In the genomic region with DNA sequence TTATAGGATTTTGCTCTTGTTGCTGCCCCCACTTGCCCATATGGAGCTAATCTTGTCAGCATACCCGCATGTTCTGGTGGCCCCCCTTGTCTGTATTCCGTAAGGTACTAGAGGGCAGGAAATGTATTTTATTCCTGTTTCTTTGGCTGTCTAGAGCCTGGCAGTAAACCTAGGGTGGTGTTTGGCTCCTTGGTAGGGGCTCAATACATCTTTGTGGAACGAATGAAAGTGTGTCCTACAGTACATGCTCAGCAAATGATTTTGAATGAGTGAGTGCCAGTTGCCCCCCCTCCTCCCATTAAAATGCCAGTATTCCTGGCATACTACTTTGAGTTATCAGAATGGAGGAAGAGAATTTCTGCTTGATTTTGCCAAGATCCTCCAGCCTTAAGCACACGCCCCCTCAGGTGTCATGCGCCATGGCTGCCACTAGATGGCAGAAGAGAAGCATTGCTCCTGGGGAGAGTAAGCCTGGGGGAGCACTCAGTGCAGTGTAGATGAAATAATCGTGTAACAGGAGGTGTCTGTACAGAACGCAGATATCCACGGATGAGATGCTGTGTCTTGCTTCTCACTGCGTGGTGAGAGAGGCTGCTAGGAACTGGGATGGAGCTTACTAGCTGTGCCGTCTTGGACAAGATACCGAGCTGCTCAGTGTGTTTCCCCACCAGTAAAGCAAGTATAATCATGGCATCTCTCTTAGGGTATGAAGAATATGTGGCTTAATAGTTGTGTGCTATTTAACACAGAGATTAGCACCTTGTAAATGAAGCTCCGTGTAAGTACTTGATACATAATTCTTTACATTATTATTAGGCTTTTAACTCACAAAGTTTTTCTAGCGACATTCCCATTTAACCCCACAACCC, we compare ENCODE assay signal across 8 cellular contexts. TPM values are rescaled to one million over a fixed set of nuclear protein-coding genes. Genes with fewer than 3 reads are reported as not detected.
DNase-seq lines count a peak whose midpoint lies in the region; ATAC-seq, FAIRE-seq and TF ChIP-seq lines count a peak whose summit lies in the region.

No MANE protein-coding gene starts in this region.

- H3K27ac Mint-ChIP-seq in endodermal cell: no peak overlapping the region

- TF ChIP-seq EP300 in A549 (IDR thresholded peaks at IDR 0.05): no peak

- no peak overlapping the region for H3K27ac ChIP-seq in A549
- H3K27ac ChIP-seq in endodermal cell (ENCODE audit: low read depth, low read length): no peak overlapping the region

- peaks cover 24% of the 10 kb centered on the region for H3K27me3 ChIP-seq in endodermal cell (ENCODE audit: control insufficient read depth, insufficient read depth, low read length, poor library complexity, severe bottlenecking)

- H3K27me3 Mint-ChIP-seq in endodermal cell (ENCODE audit: insufficient read depth): peaks cover 8% of the 10 kb centered on the region

- ATAC-seq in A549 (peak; percentile 89 to 97), HG03097 (IDR thresholded peaks at IDR 0.05; ENCODE audit: low FRiP score, unreplicated experiment) (peak; percentile 71), mucosa of descending colon (peak; percentile 99)

- no peaks in the 10 kb centered on the region for H3K9me3 Mint-ChIP-seq in endodermal cell

- POLR2A ChIA-PET in A549 (lab: Yijun Ruan, JAX): no interaction called here

- no peaks in the 10 kb centered on the region for H3K4me1 ChIP-seq in A549
- H3K4me1 ChIP-seq in endodermal cell (ENCODE audit: control insufficient read depth, insufficient read depth, low read length): no peaks in the 10 kb centered on the region
- no peaks in the 10 kb centered on the region for H3K4me1 ChIP-seq in mucosa of descending colon (ENCODE audit: low read depth)

- H3K36me3 Mint-ChIP-seq in endodermal cell (ENCODE audit: low read depth): no peaks in the 10 kb centered on the region

- H3K4me3 ChIP-seq in A549 (no peak overlapping the region), endodermal cell (ENCODE audit: low read length) (no peak overlapping the region), mucosa of descending colon (no peak overlapping the region)

- no peak for TF ChIP-seq POLR2A in A549 (IDR thresholded peaks at IDR 0.05; ENCODE audit: low read length)

- H3K4me2 ChIP-seq in A549: no peak overlapping the region

- H3K9ac ChIP-seq in endodermal cell (ENCODE audit: extremely low read depth, low read length, poor library complexity, severe bottlenecking): no peak overlapping the region

- 36% methylated on average over 13 of the region's 13 CpGs for WGBS in A549 (ENCODE audit: missing lambda C conversion rate)
- 28 to 45% methylated on average over 9 to 13 of the region's 13 CpGs for WGBS in endodermal cell (ENCODE audit: insufficient coverage in 1 of 2, insufficient read length in 1 of 2), 2 experiments

- peak; percentile 87 to 90 for TF ChIP-seq RAD21 in A549 (conservative IDR thresholded peaks at IDR 0.05 in 1 of 2, IDR thresholded peaks at IDR 0.05 in 1 of 2)

- CTCF ChIA-PET in A549 (lab: Yijun Ruan, JAX): interaction anchor here (0.6 to 2.4 kb wide), 38 partner anchors 8 to 419 kb away, joined by 3 to 11 read pairs (median 4); no protein-coding TSS in a partner anchor

- H3K36me3 ChIP-seq in endodermal cell (ENCODE audit: control insufficient read depth, insufficient read depth, low read length) (no peaks in the 10 kb centered on the region), mucosa of descending colon (ENCODE audit: low read depth) (no peaks in the 10 kb centered on the region)

- TF ChIP-seq CTCF in A549 (IDR thresholded peaks at IDR 0.05) (peak; percentile 88), GM12873 (IDR thresholded peaks at IDR 0.05; ENCODE audit: insufficient read depth, low read depth, low read length, missing control alignments) (peak; percentile 100), endodermal cell (conservative IDR thresholded peaks at IDR 0.05) (peak; percentile 98), mucosa of descending colon (IDR thresholded peaks at IDR 0.05) (peak; percentile 99)

- H3K9me3 ChIP-seq in A549: no peaks in the 10 kb centered on the region
- no peaks in the 10 kb centered on the region for H3K9me3 ChIP-seq in endodermal cell (ENCODE audit: control insufficient read depth, low read length)
- no peaks in the 10 kb centered on the region for H3K9me3 ChIP-seq in mucosa of descending colon

- DNase-seq in A549 (ENCODE audit: low read depth in 1 of 2, low spot score in 1 of 2) (peak; percentile 44 to 64), NCI-H82 (lab: John Stamatoyannopoulos, UW) (peak; percentile 72), endodermal cell (peak; percentile 88), mucosa of descending colon (peak; percentile 63 to 81 (median 69))
- peak; percentile 41 to 53 for DNase-seq in activated CD8-positive, alpha-beta memory T cell treated with anti-CD3 and anti-CD28 coated beads for 1 hour (ENCODE audit: extremely low read depth in 1 of 2, low read depth in 1 of 2)
- peak; percentile 54 to 60 for DNase-seq in stimulated activated CD8-positive, alpha-beta memory T cell treated with anti-CD3 and anti-CD28 coated beads, Interleukin-4, amount 100 ng/mL, for 4 hours (ENCODE audit: low read depth in 2 of 2, low spot score in 1 of 2)

- intact Hi-C loops in mucosa of descending colon (cut with DNase I, micrococcal nuclease): loop anchor here (10.0 kb wide), 2 partner anchors 134 to 224 kb away; no protein-coding TSS in a partner anchor

- H3K4me3 Mint-ChIP-seq in endodermal cell: no peak overlapping the region

- no peak for FAIRE-seq in A549 (lab: Jason Lieb, UNC)

- no peaks in the 10 kb centered on the region for H3K4me1 Mint-ChIP-seq in endodermal cell

TF ChIP-seq in A549, 52 proteins besides CTCF, POLR2A, EP300 and RAD21:
- TF ChIP-seq NR3C1 (IDR thresholded peaks at IDR 0.05) (no peak), JUNB (IDR thresholded peaks at IDR 0.05) (no peak), SMC3 (IDR thresholded peaks at IDR 0.05) (peak; percentile 82), CEBPB (IDR thresholded peaks at IDR 0.05) (no peak), KDM1A (IDR thresholded peaks at IDR 0.05; ENCODE audit: low read depth) (no peak)
- TF ChIP-seq, protein P1, sequence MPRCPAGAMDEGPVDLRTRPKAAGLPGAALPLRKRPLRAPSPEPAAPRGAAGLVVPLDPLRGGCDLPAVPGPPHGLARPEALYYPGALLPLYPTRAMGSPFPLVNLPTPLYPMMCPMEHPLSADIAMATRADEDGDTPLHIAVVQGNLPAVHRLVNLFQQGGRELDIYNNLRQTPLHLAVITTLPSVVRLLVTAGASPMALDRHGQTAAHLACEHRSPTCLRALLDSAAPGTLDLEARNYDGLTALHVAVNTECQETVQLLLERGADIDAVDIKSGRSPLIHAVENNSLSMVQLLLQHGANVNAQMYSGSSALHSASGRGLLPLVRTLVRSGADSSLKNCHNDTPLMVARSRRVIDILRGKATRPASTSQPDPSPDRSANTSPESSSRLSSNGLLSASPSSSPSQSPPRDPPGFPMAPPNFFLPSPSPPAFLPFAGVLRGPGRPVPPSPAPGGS (IDR thresholded peaks at IDR 0.05): no peak

RNA-seq across cellular contexts. Expression of a gene that starts 17.2 kb away (rescaled TPM):
- polyA plus RNA-seq in A549 (2011; rRNA removed): 3.0 and 3.6 TPM in 2 replicates
- polyA plus RNA-seq in A549 (2012; cell fraction: cytosol; rRNA removed): 2.5 and 2.6 TPM in 2 replicates
- polyA plus RNA-seq in A549 (2012; cell fraction: nucleus; rRNA removed): 4.2 and 5.3 TPM in 2 replicates
- 2.1 to 3.9 TPM (median 3.0 TPM) in 3 replicates for polyA plus RNA-seq in A549 (2017; fragmentation: RNase III; extraction: RNeasy Plus Mini Kit Qiagen cat#74134 plus additional on column Dnase treatment)
- polyA minus RNA-seq in A549 (2011; rRNA and poly(A)+ RNA removed): 0.79 and 3.1 TPM in 2 replicates
- 1 to 10 TPM; 3.4 to 5.6 TPM for total RNA-seq in endodermal cell
- 3.2 TPM for polyA plus RNA-seq in endodermal cell (2013, experiment 1 of 2)
- 0.91 TPM for polyA plus RNA-seq in endodermal cell (2013, experiment 2 of 2)
- 1 to 10 TPM; 2.3 to 4.9 (median 3.9) TPM for total RNA-seq in mucosa of descending colon

RNA-seq across cellular contexts. Expression of a gene that starts 41.8 kb away (rescaled TPM):
- 0.12 and 0.24 TPM in 2 replicates for polyA plus RNA-seq in A549 (2011; rRNA removed)
- 0.04 and 0.10 TPM in 2 replicates for polyA plus RNA-seq in A549 (2012; cell fraction: cytosol; rRNA removed)
- 0.60 and 0.73 TPM in 2 replicates for polyA plus RNA-seq in A549 (2012; cell fraction: nucleus; rRNA removed)
- polyA plus RNA-seq in A549 (2017; fragmentation: RNase III; extraction: RNeasy Plus Mini Kit Qiagen cat#74134 plus additional on column Dnase treatment): 0.07 to 0.54 TPM (median 0.15 TPM) in 3 replicates
- 0.29 and 0.63 TPM in 2 replicates for polyA minus RNA-seq in A549 (2011; rRNA and poly(A)+ RNA removed)
- 1 to 10 TPM; 1.4 to 2.6 TPM for total RNA-seq in endodermal cell
- 8.4 TPM for polyA plus RNA-seq in endodermal cell (2013, experiment 1 of 2)
- polyA plus RNA-seq in endodermal cell (2013, experiment 2 of 2): 5.3 TPM
- 10 to 100 TPM; 19.6 to 42.1 (median 41.4) TPM for total RNA-seq in mucosa of descending colon

Comparison
In these comparisons a context has a peak if more than half of its experiments do, and no peak if none do; other contexts are left out.
1. RNA of a gene that starts 41.8 kb away (total RNA-seq): 19.6 to 42.1 TPM in mucosa of descending colon; 1.4 to 2.6 TPM in endodermal cell; every median in the first group is over 4 times any median in the second.
2. Peak in every context shown above with its lines, with median percentiles within 50 percentile points of each other: ATAC-seq, DNase-seq and CTCF ChIP-seq.